11 cellular contexts compared by ENCODE assay signal in the genomic region with DNA sequence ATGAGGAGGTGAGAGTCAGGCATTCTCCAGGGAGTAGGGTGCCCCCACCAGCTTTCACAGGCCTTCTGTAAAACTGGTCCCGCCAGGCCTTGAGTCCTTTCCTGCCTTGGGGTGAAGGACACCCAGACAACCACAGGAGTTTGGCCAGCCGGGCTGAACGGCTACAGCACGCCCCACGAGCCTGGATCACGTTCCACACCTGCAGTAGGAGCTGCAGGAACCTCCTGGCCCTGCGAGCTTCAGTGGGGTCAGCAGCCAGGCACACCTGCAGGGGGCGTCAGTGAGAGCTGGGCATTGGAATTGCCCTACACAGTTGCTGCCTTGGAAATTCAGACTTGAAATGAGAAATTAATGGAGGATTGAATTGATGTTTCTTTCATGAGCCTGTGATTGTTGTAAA. TPM values are rescaled to one million over a fixed set of nuclear protein-coding genes. Genes with fewer than 3 reads are reported as not detected.
A peak's percentile ranks its signal among the peaks of the same experiment; 100 is the strongest.
DNase-seq lines count a peak whose midpoint lies in the region; ATAC-seq and TF ChIP-seq lines count a peak whose summit lies in the region.
"Had no signal": no experiment of that assay in that cellular context is flagged by ENCODE, and none has a peak within 500 bp of the region (broad histone marks: within the 10 kb centered on the region; RNA-seq: fewer than 3 reads in every experiment).

No MANE protein-coding gene starts in this region.

- H3K27me3 ChIP-seq in SK-N-SH (ENCODE audit: insufficient read depth) (no peaks in the 10 kb centered on the region), RWPE2 (ENCODE audit: insufficient read depth, poor library complexity, severe bottlenecking) (no peaks in the 10 kb centered on the region), subcutaneous abdominal adipose tissue (ENCODE audit: control insufficient read depth in 5 of 5, insufficient read depth in 4 of 5, low read length in 5 of 5) (no peaks in the 10 kb centered on the region), mesendoderm (ENCODE audit: insufficient read depth, low read length, poor library complexity) (no peaks in the 10 kb centered on the region)
- H3K27me3 ChIP-seq: MG63 had no signal

- whole genome bisulfite sequencing in SK-N-SH (ENCODE audit: low lambda C conversion rate): 90% methylated on average over 2 of the region's 8 CpGs
- no CpG with 5 or more reads among the region's 8 CpGs for WGBS in mesendoderm (ENCODE audit: extremely low coverage, insufficient coverage, low lambda C conversion rate)

- H3K4ac ChIP-seq in mesendoderm (ENCODE audit: low read depth, low read length): no peak overlapping the region

- no peak overlapping the region for H3K4me3 ChIP-seq in SK-N-SH (ENCODE audit: low read depth in 2 of 2, low read length in 1 of 2)
- H3K4me3 ChIP-seq in RWPE2 (ENCODE audit: severe bottlenecking): no peak overlapping the region
- no peak overlapping the region for H3K4me3 ChIP-seq in subcutaneous abdominal adipose tissue (ENCODE audit: low read depth in 1 of 5, low read length in 5 of 5)
- no peak overlapping the region for H3K4me3 ChIP-seq in mesendoderm (ENCODE audit: low read length)
- H3K4me3 ChIP-seq: MG63 had no signal

- peak; percentile 45 for TF ChIP-seq CTCF in SK-N-SH (IDR thresholded peaks at IDR 0.05)
- TF ChIP-seq CTCF in RWPE2 (IDR thresholded peaks at IDR 0.05; ENCODE audit: poor library complexity, severe bottlenecking): peak; percentile 24
- peak; percentile 14 for TF ChIP-seq CTCF in glutamatergic neuron (IDR thresholded peaks at IDR 0.05; ENCODE audit: partially characterized antibody, unreplicated experiment)

- H3K79me2 ChIP-seq in SK-N-SH (ENCODE audit: insufficient read depth) (peaks cover 76% of the 10 kb centered on the region), mesendoderm (ENCODE audit: control insufficient read depth, insufficient read depth, low read length) (no peaks in the 10 kb centered on the region)

- no peaks in the 10 kb centered on the region for H3K9me3 ChIP-seq in SK-N-SH
- H3K9me3 ChIP-seq in RWPE2 (ENCODE audit: severe bottlenecking): no peaks in the 10 kb centered on the region
- no peaks in the 10 kb centered on the region for H3K9me3 ChIP-seq in subcutaneous abdominal adipose tissue (ENCODE audit: control insufficient read depth in 5 of 5, low read length in 5 of 5)
- H3K9me3 ChIP-seq: MG63 had no signal

- POLR2A ChIA-PET in SK-N-SH (lab: Yijun Ruan, JAX): no interaction called here

- H2AFZ ChIP-seq in SK-N-SH (ENCODE audit: low read depth): no peak overlapping the region

- H3K27ac ChIP-seq in SK-N-SH (ENCODE audit: low read depth in 2 of 2, low read length in 1 of 2) (no peak overlapping the region), RWPE2 (ENCODE audit: poor library complexity, severe bottlenecking) (peak overlapping the region; percentile 99), subcutaneous abdominal adipose tissue (ENCODE audit: low read depth, low read length) (peak overlapping the region; percentile 61), mesendoderm (ENCODE audit: low read depth, low read length) (no peak overlapping the region)

- H3K9ac ChIP-seq in SK-N-SH (no peak overlapping the region), subcutaneous abdominal adipose tissue (ENCODE audit: low read length in 5 of 5) (no peak overlapping the region), mesendoderm (ENCODE audit: low read length) (no peak overlapping the region)

- no peak overlapping the region for H2BK5ac ChIP-seq in mesendoderm (ENCODE audit: low read length)

- no peak overlapping the region for H3K18ac ChIP-seq in mesendoderm (ENCODE audit: low read length)

- H3K4me3 Mint-ChIP-seq in glutamatergic neuron (ENCODE audit: unreplicated experiment): no peak overlapping the region
- H3K4me3 Mint-ChIP-seq: effector memory CD8-positive, alpha-beta T cell; natural killer cell treated with Interleukin-12 subunit alpha and Interleukin-12 subunit beta and Interleukin-15 and Interleukin-18, amount 100 ng/mL, for 72 hours had no signal

- H3K27me3 Mint-ChIP-seq in glutamatergic neuron (ENCODE audit: unreplicated experiment): peaks cover 3% of the 10 kb centered on the region

- H3K4me1 ChIP-seq in SK-N-SH (ENCODE audit: control insufficient read depth in 1 of 2, insufficient read depth in 2 of 2, low read depth in 1 of 2, low read length in 1 of 2) (peaks cover 7 to 18% of the 10 kb centered on the region in 2 experiments; a peak in 2 of 4 replicates), RWPE2 (ENCODE audit: insufficient read depth, poor library complexity, severe bottlenecking) (peaks cover 16% of the 10 kb centered on the region), subcutaneous abdominal adipose tissue (ENCODE audit: control insufficient read depth in 5 of 5, insufficient read depth in 5 of 5, low read length in 5 of 5) (peaks cover 6 to 54% (median 42%) of the 10 kb centered on the region in 5 donors), mesendoderm (ENCODE audit: control insufficient read depth, low read depth, low read length) (no peaks in the 10 kb centered on the region)

- no peak for TF ChIP-seq EP300 in SK-N-SH (IDR thresholded peaks at IDR 0.05; ENCODE audit: borderline replicate concordance in 1 of 2, low read depth in 1 of 2, low read length in 1 of 2)

- CTCF ChIA-PET in SK-N-SH (lab: Yijun Ruan, JAX): interaction anchor here (1.4 kb wide), 1 partner anchor 14 kb away, joined by 3 read pairs; no protein-coding TSS in a partner anchor

- no peaks in the 10 kb centered on the region for H3K9me2 ChIP-seq in SK-N-SH

- peaks cover 2% of the 10 kb centered on the region for H3K4me1 Mint-ChIP-seq in glutamatergic neuron (ENCODE audit: low read depth, unreplicated experiment)

- H3K79me1 ChIP-seq in mesendoderm (ENCODE audit: low read length): peaks cover 4% of the 10 kb centered on the region

- H4K5ac ChIP-seq in mesendoderm (ENCODE audit: low read length): no peak overlapping the region

- H3K36me3 Mint-ChIP-seq in glutamatergic neuron (ENCODE audit: unreplicated experiment): no peaks in the 10 kb centered on the region
- H3K36me3 Mint-ChIP-seq: natural killer cell treated with Interleukin-12 subunit alpha and Interleukin-12 subunit beta and Interleukin-15 and Interleukin-18, amount 100 ng/mL, for 72 hours had no signal

- DNase-seq in SK-N-SH (no peak), RWPE2 (ENCODE audit: low spot score) (no peak), glutamatergic neuron (no peak), mesendoderm (no peak), SKM-1 (lab: John Stamatoyannopoulos, UW; ENCODE audit: unreplicated experiment) (no peak)
- DNase-seq: effector memory CD8-positive, alpha-beta T cell; MG63 had no signal

- no peak for TF ChIP-seq RAD21 in SK-N-SH (IDR thresholded peaks at IDR 0.05; ENCODE audit: low read length)

- ATAC-seq in SK-N-SH treated with all-trans-retinoic acid at 6 μM for 48 hours: no peak
- ATAC-seq in RWPE2 (ENCODE audit: low read depth): no peak
- no peak for ATAC-seq in esophagus mucosa
- ATAC-seq: effector memory CD8-positive, alpha-beta T cell had no signal

- H2AK5ac ChIP-seq in mesendoderm (ENCODE audit: low read length): no peak overlapping the region

- no peaks in the 10 kb centered on the region for H4K20me1 ChIP-seq in SK-N-SH (ENCODE audit: insufficient read depth)

- H3F3A ChIP-seq in SK-N-SH (replicated peaks; ENCODE audit: insufficient read depth): peaks cover 17% of the 10 kb centered on the region

- no peak overlapping the region for H4K8ac ChIP-seq in mesendoderm (ENCODE audit: low read depth, low read length)

- H3K4me2 ChIP-seq in SK-N-SH (no peak overlapping the region), mesendoderm (ENCODE audit: low read length) (no peak overlapping the region)

- H3K56ac ChIP-seq in mesendoderm (ENCODE audit: low read length): no peak overlapping the region

- no peak overlapping the region for H2BK120ac ChIP-seq in mesendoderm (ENCODE audit: low read depth, low read length)

- H3K27ac Mint-ChIP-seq in glutamatergic neuron (ENCODE audit: unreplicated experiment): no peak overlapping the region
- H3K27ac Mint-ChIP-seq: effector memory CD8-positive, alpha-beta T cell; natural killer cell treated with Interleukin-12 subunit alpha and Interleukin-12 subunit beta and Interleukin-15 and Interleukin-18, amount 100 ng/mL, for 72 hours had no signal

- peaks cover 2 to 13% of the 10 kb centered on the region in 2 experiments for H3K36me3 ChIP-seq in SK-N-SH (replicated peaks in 1 of 2; ENCODE audit: control insufficient read depth in 1 of 2, insufficient read depth in 2 of 2, low read length in 1 of 2)
- peaks cover 10% of the 10 kb centered on the region for H3K36me3 ChIP-seq in RWPE2 (ENCODE audit: low read depth)
- H3K36me3 ChIP-seq in subcutaneous abdominal adipose tissue (ENCODE audit: control insufficient read depth in 5 of 5, insufficient read depth in 5 of 5, low read length in 5 of 5): peaks cover 0 to 14% (median 8%) of the 10 kb centered on the region in 5 donors
- H3K36me3 ChIP-seq in mesendoderm (ENCODE audit: control insufficient read depth, insufficient read depth, low read length): no peaks in the 10 kb centered on the region
- H3K36me3 ChIP-seq: MG63 had no signal

- H3K9me3 Mint-ChIP-seq in glutamatergic neuron (ENCODE audit: unreplicated experiment): peaks cover 2% of the 10 kb centered on the region
- H3K9me3 Mint-ChIP-seq: effector memory CD8-positive, alpha-beta T cell; natural killer cell treated with Interleukin-12 subunit alpha and Interleukin-12 subunit beta and Interleukin-15 and Interleukin-18, amount 100 ng/mL, for 72 hours had no signal

- no peak overlapping the region for H3K23ac ChIP-seq in mesendoderm (ENCODE audit: low read length)

- H2BK15ac ChIP-seq in mesendoderm (replicated peaks; ENCODE audit: low read depth): no peak overlapping the region

TF ChIP-seq in SK-N-SH treated with all-trans-retinoic acid at 6 μM for 48 hours, 23 proteins besides CTCF, POLR2A, EP300 and RAD21 (continues in another document):
- TF ChIP-seq TOX (CRISPR knock-in tag; IDR thresholded peaks at IDR 0.05; ENCODE audit: borderline replicate concordance) (no peak), ZNF8 (CRISPR knock-in tag; IDR thresholded peaks at IDR 0.05) (no peak), ARNTL (CRISPR knock-in tag; IDR thresholded peaks at IDR 0.05; ENCODE audit: borderline replicate concordance, low read depth) (no peak), ZNF70 (CRISPR knock-in tag; IDR thresholded peaks at IDR 0.05) (no peak)

RNA-seq across cellular contexts. Expression of gene COL4A2, which starts 45.7 kb away (rescaled TPM):
- polyA plus RNA-seq in SK-N-SH (2012; rRNA removed): 61.1 and 137 TPM in 2 replicates
- polyA plus RNA-seq in SK-N-SH (2012; cell fraction: cytosol; rRNA removed): 42.5 and 60.6 TPM in 2 replicates
- polyA plus RNA-seq in SK-N-SH (2012; cell fraction: nucleus; rRNA removed): 103 and 166 TPM in 2 replicates
- total RNA-seq in glutamatergic neuron (ENCODE audit: unreplicated experiment): 60.9 TPM
- polyA plus RNA-seq in mesendoderm (2013, experiment 1 of 2): 32.1 TPM
- polyA plus RNA-seq in mesendoderm (2013, experiment 2 of 2): 31.1 TPM
- total RNA-seq in esophagus mucosa: 30.8 TPM
- total RNA-seq: natural killer cell treated with Interleukin-12 subunit alpha and Interleukin-12 subunit beta and Interleukin-15 and Interleukin-18, amount 100 ng/mL, for 72 hours had no signal

RNA-seq across cellular contexts. Expression of gene COL4A1, which starts 45.8 kb away (rescaled TPM):
- 28.2 and 30.3 TPM in 2 replicates for polyA plus RNA-seq in SK-N-SH (2012; rRNA removed)
- 28.1 and 32.5 TPM in 2 replicates for polyA plus RNA-seq in SK-N-SH (2012; cell fraction: cytosol; rRNA removed)
- 48.2 and 61.1 TPM in 2 replicates for polyA plus RNA-seq in SK-N-SH (2012; cell fraction: nucleus; rRNA removed)
- 14.6 TPM for total RNA-seq in glutamatergic neuron (ENCODE audit: unreplicated experiment)
- 28.0 TPM for polyA plus RNA-seq in mesendoderm (2013, experiment 1 of 2)
- 29.2 TPM for polyA plus RNA-seq in mesendoderm (2013, experiment 2 of 2)
- total RNA-seq in esophagus mucosa: 27.5 TPM
- total RNA-seq: natural killer cell treated with Interleukin-12 subunit alpha and Interleukin-12 subunit beta and Interleukin-15 and Interleukin-18, amount 100 ng/mL, for 72 hours had no signal

Comparison
In these comparisons a context has a peak if more than half of its experiments do, and no peak if none do; other contexts are left out.
1. H3K27ac ChIP-seq: peak in RWPE2 (single experiment) and subcutaneous abdominal adipose tissue (single experiment); none in SK-N-SH (0 of 2) and mesendoderm (single experiment).
2. Peak in every context shown above with its lines, with median percentiles within 50 percentile points of each other: CTCF ChIP-seq.